In the genomic region with DNA sequence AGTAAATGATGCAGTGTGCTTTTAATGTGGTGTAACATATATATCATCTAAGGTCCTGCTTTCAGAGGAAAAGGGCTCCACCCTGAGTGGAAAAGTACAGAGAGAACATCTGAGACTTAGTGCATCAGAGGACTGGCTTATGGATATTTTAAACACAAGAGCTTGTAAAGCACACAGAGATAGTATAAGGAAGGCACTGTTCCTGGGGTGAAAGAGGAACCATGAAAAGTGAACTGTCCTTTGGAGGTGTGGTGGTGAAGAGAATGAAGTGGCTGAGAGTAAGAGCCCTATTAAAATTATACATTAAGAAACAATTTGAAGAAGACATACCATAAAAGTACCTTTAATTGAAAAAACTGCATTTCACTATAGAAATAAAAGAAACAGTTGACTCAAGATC, we compare ENCODE assay signal across 17 cellular contexts.
"Had no signal": no experiment of that assay in that cellular context is flagged by ENCODE, and none has a peak within 500 bp of the region (broad histone marks: within the 10 kb centered on the region; RNA-seq: fewer than 3 reads in every experiment).

No MANE protein-coding gene starts in this region.

- H3K4me3 ChIP-seq: gastrocnemius medialis, heart right ventricle, spleen had no signal

- ATAC-seq: esophagus mucosa; gastrocnemius medialis; heart right ventricle; left lobe of liver; naive thymus-derived CD4-positive, alpha-beta T cell; sciatic nerve had no signal

- H3K27me3 ChIP-seq: gastrocnemius medialis, heart right ventricle, spleen had no signal

- H3K36me3 ChIP-seq: gastrocnemius medialis, heart right ventricle, spleen had no signal

- DNase-seq: effector memory CD4-positive, alpha-beta T cell; gastrocnemius medialis; heart right ventricle; hypothalamus; kidney glomerular epithelial cell; mammary epithelial cell; naive thymus-derived CD4-positive, alpha-beta T cell; nephron progenitor cell; spleen; stimulated activated CD4-positive, alpha-beta T cell treated with anti-CD3 and anti-CD28 coated beads, Interleukin-15, amount 100 ng/mL, for 24 hours; stimulated activated CD4-positive, alpha-beta T cell treated with anti-CD3 and anti-CD28 coated beads, Interleukin-1b, Interleukin-23, amount 100 ng/mL, for 48 hours; stimulated activated CD4-positive, alpha-beta T cell treated with anti-CD3 and anti-CD28 coated beads, Interleukin-4, amount 100 ng/mL, for 24 hours; stimulated activated naive CD4-positive, alpha-beta T cell; trophoblast cell had no signal

- H3K4me1 Mint-ChIP-seq: nephron progenitor cell had no signal

- H3K4me3 Mint-ChIP-seq: naive thymus-derived CD4-positive, alpha-beta T cell; nephron progenitor cell had no signal

- H3K27ac Mint-ChIP-seq: naive thymus-derived CD4-positive, alpha-beta T cell; nephron progenitor cell had no signal
